Comparison of ENCODE assay signal across 1 cellular context in the genomic region with DNA sequence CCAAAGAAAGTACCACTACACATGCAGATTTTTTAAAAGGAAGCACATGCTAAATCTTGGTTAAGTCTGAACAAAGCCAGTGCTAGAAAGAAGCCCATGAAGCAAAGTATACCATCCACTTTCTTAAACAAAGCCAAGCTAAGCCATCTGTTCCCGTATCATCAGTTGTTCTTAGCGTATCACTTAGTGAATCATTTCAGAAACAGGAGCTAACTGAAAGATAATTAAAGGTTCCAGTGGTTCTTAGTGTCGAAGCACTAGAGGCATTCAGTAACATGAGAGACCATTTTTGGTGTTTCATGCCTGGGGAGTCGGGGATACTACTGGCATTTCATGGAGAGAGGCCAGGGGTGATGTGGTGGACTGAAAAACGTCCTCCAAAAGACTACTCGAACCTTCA.
TF ChIP-seq lines count a peak whose summit lies in the region.

No MANE protein-coding gene starts in this region.

TF ChIP-seq in GM23338, 12 proteins besides CTCF, POLR2A, EP300 and RAD21 (continued from another document):
- no peak for TF ChIP-seq STAT1 (IDR thresholded peaks at IDR 0.05; ENCODE audit: unreplicated experiment)
- TF ChIP-seq POLR2AphosphoS5 (IDR thresholded peaks at IDR 0.05; ENCODE audit: low read depth) = no peak
